8 cellular contexts compared by ENCODE assay signal in genomic region chr9:38226491-38226951, GRCh38.
DNase-seq lines count a peak whose midpoint lies in the region; ATAC-seq and TF ChIP-seq lines count a peak whose summit lies in the region.

No MANE protein-coding gene starts in this region.

- DNase-seq in activated T-cell treated with anti-CD3 and anti-CD28 coated beads, Interleukin-2, amount 50 U/mL, for 72 hours, result no peak
- DNase-seq in activated T-cell treated with anti-CD3 and anti-CD28 coated beads, Interleukin-2, amount 50 U/mL, for 1 hour, result no peak
- DNase-seq in NCI-H510A (lab: John Stamatoyannopoulos, UW) (peak; percentile 97), mammary epithelial cell (no peak)
- no peak for DNase-seq in stimulated activated naive CD8-positive, alpha-beta T cell treated with anti-CD3 and anti-CD28 coated beads, Interleukin-15, amount 100 ng/mL, for 72 hours
- DNase-seq in stimulated activated CD4-positive, alpha-beta T cell treated with anti-CD3 and anti-CD28 coated beads, Interleukin-4, amount 100 ng/mL, for 24 hours, result no peak

- no TSS peak for BruUV-seq in mammary epithelial cell (replicated peaks; lab: Mats Ljungman, UMichigan)

- no peak overlapping the region for H3K4me2 ChIP-seq in mammary epithelial cell (ENCODE audit: insufficient read depth, low read depth, low read length)

- CTCF ChIA-PET in mammary epithelial cell (lab: Charles Lee; ENCODE audit: low non-redundant PET), result interaction anchor here (0.6 kb wide), 1 partner anchor 742 kb away, joined by 32 read pairs; no protein-coding TSS in a partner anchor

- H3K36me3 Mint-ChIP-seq in activated T-cell treated with anti-CD3 and anti-CD28 coated beads, Interleukin-2, amount 50 U/mL, for 72 hours (ENCODE audit: insufficient read depth in 2 of 2), result peaks cover 0 to 5% of the 10 kb centered on the region in 2 donors

- WGBS in mammary epithelial cell (ENCODE audit: low coverage, missing lambda C conversion rate), result 8% methylated on average over 9 of the region's 11 CpGs

- H3K9ac ChIP-seq in mammary epithelial cell (ENCODE audit: insufficient read depth, low read length), result no peak overlapping the region

- no peaks in the 10 kb centered on the region for H3K27me3 Mint-ChIP-seq in activated T-cell treated with anti-CD3 and anti-CD28 coated beads, Interleukin-2, amount 50 U/mL, for 72 hours (ENCODE audit: low read depth)
- no peaks in the 10 kb centered on the region for H3K27me3 Mint-ChIP-seq in stimulated activated naive CD8-positive, alpha-beta T cell treated with anti-CD3 and anti-CD28 coated beads, Interleukin-15, amount 100 ng/mL, for 72 hours

- H3K4me1 ChIP-seq in mammary epithelial cell (ENCODE audit: insufficient read depth, low read length), result peaks cover 7% of the 10 kb centered on the region

- dilution Hi-C loops in mammary epithelial cell (cut with HindIII; ENCODE audit: low sequenced_read_pairs), result loop anchor here (25.0 kb wide), 1 partner anchor 111 kb away; no protein-coding TSS in a partner anchor

- no peaks in the 10 kb centered on the region for H4K20me1 ChIP-seq in mammary epithelial cell (ENCODE audit: insufficient read depth, low read length)

- no peak overlapping the region for H3K27ac ChIP-seq in mammary epithelial cell (ENCODE audit: insufficient read depth, low read depth, low read length)

- H3K9me3 Mint-ChIP-seq in activated T-cell treated with anti-CD3 and anti-CD28 coated beads, Interleukin-2, amount 50 U/mL, for 72 hours, result no peaks in the 10 kb centered on the region
- H3K9me3 Mint-ChIP-seq in stimulated activated naive CD8-positive, alpha-beta T cell treated with anti-CD3 and anti-CD28 coated beads, Interleukin-15, amount 100 ng/mL, for 72 hours, result peaks cover 0 to 6% of the 10 kb centered on the region in 2 donors

- H3K4me3 ChIP-seq in mammary epithelial cell (replicated peaks in 1 of 3; ENCODE audit: insufficient read depth in 1 of 3, low read depth in 2 of 3, low read length in 3 of 3), result no peak overlapping the region

- H3K4me3 Mint-ChIP-seq in activated T-cell treated with anti-CD3 and anti-CD28 coated beads, Interleukin-2, amount 50 U/mL, for 72 hours, result peak overlapping the region; percentile 41 to 67
- peak overlapping the region; percentile 55 to 65 for H3K4me3 Mint-ChIP-seq in stimulated activated naive CD8-positive, alpha-beta T cell treated with anti-CD3 and anti-CD28 coated beads, Interleukin-15, amount 100 ng/mL, for 72 hours

- no peaks in the 10 kb centered on the region for H3K9me3 ChIP-seq in mammary epithelial cell (replicated peaks; ENCODE audit: insufficient read depth, low read length)

- no peaks in the 10 kb centered on the region for H3K79me2 ChIP-seq in mammary epithelial cell (ENCODE audit: insufficient read depth, low read length)

- H3K4me1 Mint-ChIP-seq in activated T-cell treated with anti-CD3 and anti-CD28 coated beads, Interleukin-2, amount 50 U/mL, for 72 hours (ENCODE audit: low read depth), result peaks cover 17% of the 10 kb centered on the region
- peaks cover 21% of the 10 kb centered on the region for H3K4me1 Mint-ChIP-seq in stimulated activated naive CD8-positive, alpha-beta T cell treated with anti-CD3 and anti-CD28 coated beads, Interleukin-15, amount 100 ng/mL, for 72 hours

- intact Hi-C loops in mammary epithelial cell (cut with micrococcal nuclease), result no loop called here

- TF ChIP-seq CTCF in mammary epithelial cell (conservative IDR thresholded peaks at IDR 0.05 in 1 of 2, IDR thresholded peaks at IDR 0.05 in 1 of 2; ENCODE audit: extremely low read depth in 1 of 2, insufficient read depth in 1 of 2, low read depth in 1 of 2, low read length in 2 of 2), result no peak

- in situ Hi-C loops in mammary epithelial cell (cut with MboI; ENCODE audit: low sequenced_read_pairs in 2 of 2), result no loop called here

- no peak overlapping the region for H3K27ac Mint-ChIP-seq in activated T-cell treated with anti-CD3 and anti-CD28 coated beads, Interleukin-2, amount 50 U/mL, for 72 hours
- H3K27ac Mint-ChIP-seq in stimulated activated naive CD8-positive, alpha-beta T cell treated with anti-CD3 and anti-CD28 coated beads, Interleukin-15, amount 100 ng/mL, for 72 hours, result peak overlapping the region; percentile 36 to 81

- ATAC-seq in activated T-cell treated with anti-CD3 and anti-CD28 coated beads, Interleukin-2, amount 50 U/mL, for 72 hours (replicated peaks in 1 of 2), result peak in 1 of 2 donors; percentile 7
- no peak for ATAC-seq in stimulated activated naive CD8-positive, alpha-beta T cell treated with anti-CD3 and anti-CD28 coated beads, Interleukin-15, amount 100 ng/mL, for 72 hours
- ATAC-seq in GM18909 (IDR thresholded peaks at IDR 0.05; ENCODE audit: poor library complexity, unreplicated experiment) (no peak), GM18858 (IDR thresholded peaks at IDR 0.05; ENCODE audit: unreplicated experiment) (no peak)

- peak overlapping the region; percentile 73 for H2AFZ ChIP-seq in mammary epithelial cell (ENCODE audit: low read depth, low read length)

- no peaks in the 10 kb centered on the region for H3K36me3 ChIP-seq in mammary epithelial cell (ENCODE audit: insufficient read depth, low read length)

- H3K27me3 ChIP-seq in mammary epithelial cell (ENCODE audit: insufficient read depth, low read length), result no peaks in the 10 kb centered on the region
